In the genomic region with DNA sequence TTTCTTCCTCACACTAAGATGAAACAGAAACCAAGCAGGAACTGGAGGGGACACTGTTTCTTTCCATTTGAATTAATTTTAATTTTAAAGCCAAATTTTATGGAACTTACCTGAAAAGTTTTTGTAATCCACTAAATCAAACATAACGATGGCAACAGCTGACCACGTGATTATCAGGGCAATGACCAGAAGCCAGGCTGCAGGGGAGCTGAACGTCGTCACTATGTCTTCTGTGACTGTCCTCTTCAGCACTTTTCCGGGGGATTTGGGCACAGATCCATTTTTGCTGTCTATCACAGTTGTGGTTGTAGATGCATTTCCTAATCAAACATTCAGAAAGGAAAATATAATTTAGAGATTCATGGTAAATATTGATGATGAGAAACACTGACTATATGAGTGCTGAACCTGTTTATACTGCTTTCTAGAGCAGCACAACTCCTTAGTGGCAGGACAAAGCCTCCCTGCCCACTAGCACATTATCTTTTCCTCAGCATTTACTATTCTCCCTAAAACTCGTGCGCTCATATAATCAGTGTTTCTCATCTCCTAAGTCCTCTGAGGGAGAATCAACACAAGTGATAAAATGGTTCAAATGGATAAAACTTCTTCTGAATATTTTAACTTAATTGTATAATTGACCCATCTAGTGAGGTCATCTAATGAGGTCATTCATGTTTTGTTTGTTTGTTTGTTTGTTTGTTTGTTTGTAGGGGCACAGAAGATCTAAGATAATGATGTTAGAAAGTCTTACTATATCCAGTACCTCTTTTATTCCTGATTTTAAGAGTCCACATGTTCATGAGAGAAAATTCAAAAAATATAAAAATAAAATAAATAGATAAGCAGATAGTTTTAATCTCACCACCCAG, we compare ENCODE assay signal across 1 cellular context.
TF ChIP-seq lines count a peak whose summit lies in the region.

No MANE protein-coding gene starts in this region.

TF ChIP-seq in H1, 55 proteins besides CTCF, POLR2A, EP300 and RAD21:
- no peak for TF ChIP-seq TEAD4 (IDR thresholded peaks at IDR 0.05; ENCODE audit: low read depth, low read length)
- TF ChIP-seq FOSL1 (IDR thresholded peaks at IDR 0.05; ENCODE audit: insufficient read depth, low read depth, low read length), result no peak
- TF ChIP-seq SAP30 (IDR thresholded peaks at IDR 0.05; ENCODE audit: insufficient read depth, insufficient replicate concordance, low read length), result no peak
- TF ChIP-seq TAF7 (optimal IDR thresholded peaks at IDR 0.05; ENCODE audit: borderline replicate concordance, low read depth, low read length), result no peak
- TF ChIP-seq GTF2F1 (IDR thresholded peaks at IDR 0.05; ENCODE audit: borderline replicate concordance, low read depth, low read length), result no peak
- no peak for TF ChIP-seq TCF12 (IDR thresholded peaks at IDR 0.05; ENCODE audit: low read depth, low read length)
- no peak for TF ChIP-seq MAFK (IDR thresholded peaks at IDR 0.05; ENCODE audit: low read depth, low read length)
- no peak for TF ChIP-seq SP1 (IDR thresholded peaks at IDR 0.05; ENCODE audit: low read depth, low read length)
- no peak for TF ChIP-seq SIX5 (IDR thresholded peaks at IDR 0.05; ENCODE audit: low read depth, low read length)
- TF ChIP-seq GABPA (IDR thresholded peaks at IDR 0.05; ENCODE audit: borderline replicate concordance, insufficient read depth, low read length), result no peak
- TF ChIP-seq RXRA (IDR thresholded peaks at IDR 0.05; ENCODE audit: insufficient read depth, low read depth, low read length), result no peak
- TF ChIP-seq TAF1 (IDR thresholded peaks at IDR 0.05; ENCODE audit: low read depth, low read length), result no peak
- no peak for TF ChIP-seq JUN (IDR thresholded peaks at IDR 0.05; ENCODE audit: low read depth, low read length)
- no peak for TF ChIP-seq CTBP2 (IDR thresholded peaks at IDR 0.05; ENCODE audit: borderline replicate concordance, insufficient read depth, insufficient read length, low read length)
- TF ChIP-seq, protein P1, sequence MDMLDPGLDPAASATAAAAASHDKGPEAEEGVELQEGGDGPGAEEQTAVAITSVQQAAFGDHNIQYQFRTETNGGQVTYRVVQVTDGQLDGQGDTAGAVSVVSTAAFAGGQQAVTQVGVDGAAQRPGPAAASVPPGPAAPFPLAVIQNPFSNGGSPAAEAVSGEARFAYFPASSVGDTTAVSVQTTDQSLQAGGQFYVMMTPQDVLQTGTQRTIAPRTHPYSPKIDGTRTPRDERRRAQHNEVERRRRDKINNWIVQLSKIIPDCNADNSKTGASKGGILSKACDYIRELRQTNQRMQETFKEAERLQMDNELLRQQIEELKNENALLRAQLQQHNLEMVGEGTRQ (IDR thresholded peaks at IDR 0.05; ENCODE audit: low read length), result no peak
- TF ChIP-seq YY1 (IDR thresholded peaks at IDR 0.05; ENCODE audit: low read depth, low read length), result no peak
- TF ChIP-seq CHD2 (IDR thresholded peaks at IDR 0.05; ENCODE audit: low read length), result no peak
